Comparison of ENCODE assay signal across 18 cellular contexts in genomic region chr16:66720766-66721165, GRCh38. TPM values are rescaled to one million over a fixed set of nuclear protein-coding genes. Genes with fewer than 3 reads are reported as not detected.
DNase-seq lines count a peak whose midpoint lies in the region; FAIRE-seq and TF ChIP-seq lines count a peak whose summit lies in the region.
"Had no signal": no experiment of that assay in that cellular context is flagged by ENCODE, and none has a peak within 500 bp of the region (broad histone marks: within the 10 kb centered on the region; RNA-seq: fewer than 3 reads in every experiment).

No MANE protein-coding gene starts in this region.

- H3K4me3 ChIP-seq in breast epithelium (no peak overlapping the region), fibroblast of mammary gland (ENCODE audit: control insufficient read depth, low read depth, low read length) (no peak overlapping the region), smooth muscle cell (no peak overlapping the region)
- H3K4me3 ChIP-seq: Peyer's patch had no signal

- intact Hi-C loops in MCF 10A (cut with micrococcal nuclease) (no loop called here), breast epithelium (cut with DNase I; ENCODE audit: low total_unique reads) (no loop called here)

- no peak overlapping the region for H3K9ac ChIP-seq in smooth muscle cell (ENCODE audit: low read depth)

- H3K9me3 ChIP-seq in breast epithelium (no peaks in the 10 kb centered on the region), smooth muscle cell (replicated peaks; ENCODE audit: low read depth) (no peaks in the 10 kb centered on the region)
- H3K9me3 ChIP-seq: Peyer's patch had no signal

- CTCF ChIA-PET in MCF 10A (lab: Yijun Ruan, JAX): interaction anchor here (1.4 to 2.5 kb wide), 2 partner anchors 20 to 59 kb away, joined by 4 to 11 read pairs; no protein-coding TSS in a partner anchor

- H3K27me3 ChIP-seq in breast epithelium (no peaks in the 10 kb centered on the region), smooth muscle cell (ENCODE audit: low read depth) (no peaks in the 10 kb centered on the region)
- H3K27me3 ChIP-seq: Peyer's patch had no signal

- peak; percentile 76 for FAIRE-seq in RCC 7860 (lab: Jason Lieb, UNC)

- no peak overlapping the region for H3K4me3 Mint-ChIP-seq in MCF 10A (ENCODE audit: unreplicated experiment)
- H3K4me3 Mint-ChIP-seq: B cell; CD4-positive, alpha-beta T cell; IgD-negative memory B cell had no signal

- WGBS in smooth muscle cell (ENCODE audit: low lambda C conversion rate): 21% methylated on average over 3 of the region's 3 CpGs

- H3K36me3 ChIP-seq in breast epithelium (peaks cover 3% of the 10 kb centered on the region), smooth muscle cell (ENCODE audit: low read depth) (peaks cover 30% of the 10 kb centered on the region)

- TF ChIP-seq CTCF in MCF 10A (IDR thresholded peaks at IDR 0.05; ENCODE audit: unreplicated experiment) (no peak), breast epithelium (IDR thresholded peaks at IDR 0.05) (no peak), fibroblast of mammary gland (conservative IDR thresholded peaks at IDR 0.05; ENCODE audit: control insufficient read depth, insufficient read depth, low read depth, low read length) (no peak), smooth muscle cell (IDR thresholded peaks at IDR 0.05; ENCODE audit: borderline replicate concordance, insufficient read depth, poor library complexity, severe bottlenecking) (no peak)

- H3K4me2 ChIP-seq in smooth muscle cell: no peak overlapping the region

- peaks cover 52% of the 10 kb centered on the region for H3K36me3 Mint-ChIP-seq in MCF 10A (ENCODE audit: insufficient read depth, unreplicated experiment)

- DNase-seq in MCF 10A (ENCODE audit: unreplicated experiment) (no peak), breast epithelium (ENCODE audit: low spot score in 2 of 2) (no peak), RCC 7860 (ENCODE audit: low spot score) (no peak), fibroblast of mammary gland (ENCODE audit: low read depth) (peak; percentile 43), smooth muscle cell (lab: John Stamatoyannopoulos, UW; ENCODE audit: unreplicated experiment) (no peak), D341Med (ENCODE audit: low spot score) (no peak), NCI-H510A treated with DMSO at 0.1 percent for 48 hours (lab: John Stamatoyannopoulos, UW) (no peak)
- DNase-seq in activated CD8-positive, alpha-beta memory T cell treated with anti-CD3 and anti-CD28 coated beads, Interleukin-2, amount 50 U/mL, for 4 hours: no peak
- DNase-seq: CD4-positive, alpha-beta T cell; H7; NCI-H1436 treated with DMSO at 0.1 percent for 48 hours; NCI-H2081; NCI-H446; NCI-H774; Peyer's patch; SIG-M5 had no signal

- H3K27ac ChIP-seq in breast epithelium (no peak overlapping the region), smooth muscle cell (ENCODE audit: low read depth) (peak overlapping the region; percentile 21)
- H3K27ac ChIP-seq: Peyer's patch had no signal

- peak overlapping the region; percentile 23 for H3K27ac Mint-ChIP-seq in MCF 10A (ENCODE audit: low read depth, unreplicated experiment)
- H3K27ac Mint-ChIP-seq: B cell; CD4-positive, alpha-beta T cell; IgD-negative memory B cell had no signal

- TF ChIP-seq POLR2A in breast epithelium (IDR thresholded peaks at IDR 0.05): no peak

- POLR2A ChIA-PET in MCF 10A (lab: Yijun Ruan, JAX): no interaction called here

- no peak overlapping the region for H2AFZ ChIP-seq in smooth muscle cell (ENCODE audit: low read depth)

- H3K4me1 Mint-ChIP-seq in MCF 10A (ENCODE audit: insufficient read depth, unreplicated experiment): no peaks in the 10 kb centered on the region
- H3K4me1 Mint-ChIP-seq: B cell, IgD-negative memory B cell had no signal

- peaks cover 28% of the 10 kb centered on the region for H4K20me1 ChIP-seq in smooth muscle cell (ENCODE audit: low read depth)

- no peaks in the 10 kb centered on the region for H3K9me3 Mint-ChIP-seq in MCF 10A (ENCODE audit: unreplicated experiment)
- H3K9me3 Mint-ChIP-seq: CD4-positive, alpha-beta T cell; IgD-negative memory B cell had no signal

- no TSS peak for BruUV-seq in MCF 10A (replicated peaks; lab: Mats Ljungman, UMichigan)

- peaks cover 8% of the 10 kb centered on the region for H3F3A ChIP-seq in smooth muscle cell (ENCODE audit: low read depth)

- H3K27me3 Mint-ChIP-seq in MCF 10A (ENCODE audit: insufficient read depth, unreplicated experiment): no peaks in the 10 kb centered on the region
- H3K27me3 Mint-ChIP-seq: B cell; CD4-positive, alpha-beta T cell; IgD-negative memory B cell had no signal

- H3K79me2 ChIP-seq in smooth muscle cell (ENCODE audit: low read depth): no peaks in the 10 kb centered on the region

- no peaks in the 10 kb centered on the region for H3K4me1 ChIP-seq in breast epithelium
- H3K4me1 ChIP-seq in smooth muscle cell (ENCODE audit: low read depth): no peaks in the 10 kb centered on the region
- H3K4me1 ChIP-seq: Peyer's patch had no signal

RNA-seq across cellular contexts. Expression of gene CMTM4, which starts 24.2 kb away (rescaled TPM):
- 27.2 and 36.7 TPM in 2 replicates for total RNA-seq in MCF 10A (2022)
- 10 to 100 TPM; 12.5 to 35.4 (median 33.7) TPM for total RNA-seq in breast epithelium
- total RNA-seq in smooth muscle cell: 25.2 and 27.0 TPM in 2 replicates
- 7.2 and 9.2 TPM in 2 replicates for polyA plus RNA-seq in smooth muscle cell

RNA-seq across cellular contexts. Expression of gene DYNC1LI2, which starts 30.6 kb away (rescaled TPM):
- total RNA-seq in MCF 10A (2022) (97.7 and 106 TPM in 2 replicates), breast epithelium (100 to 1,000 TPM; 153 to 172 (median 156) TPM), smooth muscle cell (74.1 and 101 TPM in 2 replicates)
- 90.8 and 134 TPM in 2 replicates for polyA plus RNA-seq in smooth muscle cell
